Comparison of ENCODE assay signal across 10 cellular contexts in the genomic region with DNA sequence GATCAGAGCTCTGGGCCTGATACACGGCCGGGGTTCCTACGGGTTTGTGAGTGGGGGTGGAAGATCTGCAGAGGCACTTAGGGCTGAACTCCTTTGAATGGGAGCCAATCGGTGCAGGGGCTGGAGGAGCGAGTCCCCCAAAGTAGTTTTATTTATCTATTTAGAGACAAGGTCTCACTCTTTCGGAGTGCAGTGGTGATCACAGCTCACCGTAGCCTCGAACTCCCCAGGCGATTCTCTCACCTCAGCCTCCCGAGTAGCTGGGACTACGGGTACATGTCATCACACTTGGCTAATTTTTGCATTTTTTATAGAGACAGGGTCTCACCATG. TPM values are rescaled to one million over a fixed set of nuclear protein-coding genes. Genes with fewer than 3 reads are reported as not detected.
DNase-seq lines count a peak whose midpoint lies in the region; TF ChIP-seq lines count a peak whose summit lies in the region.
"Had no signal": no experiment of that assay in that cellular context is flagged by ENCODE, and none has a peak within 500 bp of the region (broad histone marks: within the 10 kb centered on the region; RNA-seq: fewer than 3 reads in every experiment).

No MANE protein-coding gene starts in this region.

- no peak for TF ChIP-seq EP300 in neural cell (conservative IDR thresholded peaks at IDR 0.05; ENCODE audit: poor library complexity, severe bottlenecking)

- no peaks in the 10 kb centered on the region for H3K9me3 ChIP-seq in CD4-positive, alpha-beta memory T cell (ENCODE audit: control insufficient read depth in 1 of 2, low read length in 2 of 2)
- no peaks in the 10 kb centered on the region for H3K9me3 ChIP-seq in MM.1S (replicated peaks; ENCODE audit: insufficient read depth, low read length)
- no peaks in the 10 kb centered on the region for H3K9me3 ChIP-seq in colonic mucosa
- H3K9me3 ChIP-seq in neural cell (ENCODE audit: low read length): peaks cover 20% of the 10 kb centered on the region
- H3K9me3 ChIP-seq: body of pancreas had no signal

- CTCF ChIA-PET in CD4-positive, alpha-beta memory T cell (lab: Charles Lee; ENCODE audit: partially characterized antibody): interaction anchor here (0.8 to 1.1 kb wide), 5 partner anchors 10 to 115 kb away, joined by 3 to 7 read pairs (median 3); no protein-coding TSS in a partner anchor

- no peak for DNase-seq in CD4-positive, alpha-beta memory T cell
- no peak for DNase-seq in MM.1S
- no peak for DNase-seq in colonic mucosa
- DNase-seq in DMS79 treated with DMSO at 0.1 percent for 48 hours (lab: John Stamatoyannopoulos, UW): no peak
- no peak for DNase-seq in stimulated activated CD4-positive, alpha-beta T cell treated with anti-CD3 and anti-CD28 coated beads, Interleukin-1b, Interleukin-23, amount 100 ng/mL, for 48 hours
- no peak for DNase-seq in NOMO-1 (lab: John Stamatoyannopoulos, UW; ENCODE audit: unreplicated experiment in 2 of 2)
- no peak for DNase-seq in NCI-H1694 (lab: John Stamatoyannopoulos, UW)
- DNase-seq: GF-D8 had no signal

- H3K27me3 ChIP-seq in CD4-positive, alpha-beta memory T cell (ENCODE audit: insufficient read depth, low read length): peaks cover 6% of the 10 kb centered on the region
- H3K27me3 ChIP-seq in MM.1S (replicated peaks; ENCODE audit: insufficient read depth, low read length) (0 out of 2 replicates have a peak, but pooled peaks cover 6% of the 10 kb centered on the region), colonic mucosa (peaks cover 22% of the 10 kb centered on the region), neural cell (ENCODE audit: insufficient read depth, low read depth, low read length) (no peaks in the 10 kb centered on the region)

- no peak for TF ChIP-seq RAD21 in neural cell (conservative IDR thresholded peaks at IDR 0.05)

- TF ChIP-seq CTCF in MM.1S (IDR thresholded peaks at IDR 0.05; ENCODE audit: low read length) (no peak), colonic mucosa (IDR thresholded peaks at IDR 0.05) (no peak), neural cell (IDR thresholded peaks at IDR 0.05; ENCODE audit: poor library complexity, severe bottlenecking) (no peak)

- H3K9me2 ChIP-seq in MM.1S (replicated peaks; ENCODE audit: insufficient read depth, low read length): no peaks in the 10 kb centered on the region
- H3K9me2 ChIP-seq in neural cell (ENCODE audit: insufficient read depth, low read length): no peaks in the 10 kb centered on the region

- H3K4me2 ChIP-seq in MM.1S (ENCODE audit: low read depth, low read length) (peak overlapping the region; percentile 94; the same call in 1 of the 2 replicates), neural cell (ENCODE audit: low read length) (no peak overlapping the region)

- peaks cover 1 to 10% of the 10 kb centered on the region in 2 donors for H3K27me3 Mint-ChIP-seq in CD4-positive, alpha-beta memory T cell

- H3K4me1 Mint-ChIP-seq in CD4-positive, alpha-beta memory T cell: peaks cover 9 to 31% (median 18%) of the 10 kb centered on the region in 4 donors

- intact Hi-C loops in CD4-positive, alpha-beta memory T cell (cut with micrococcal nuclease): no loop called here
- intact Hi-C loops in colonic mucosa (cut with DNase I): no loop called here

- H3K4me1 ChIP-seq in CD4-positive, alpha-beta memory T cell (ENCODE audit: insufficient read depth, low read length): peaks cover 27% of the 10 kb centered on the region
- no peaks in the 10 kb centered on the region for H3K4me1 ChIP-seq in MM.1S (ENCODE audit: low read length)
- H3K4me1 ChIP-seq in colonic mucosa: peaks cover 9% of the 10 kb centered on the region

- H3K4me3 Mint-ChIP-seq in CD4-positive, alpha-beta memory T cell: peak overlapping the region in 7 of 8 donors; percentile 62 to 93 (median 84)

- H3F3A ChIP-seq in MM.1S (ENCODE audit: insufficient read depth, low read length): no peaks in the 10 kb centered on the region
- no peaks in the 10 kb centered on the region for H3F3A ChIP-seq in neural cell (ENCODE audit: insufficient read depth, low read length, poor library complexity, severe bottlenecking)

- no peaks in the 10 kb centered on the region for H3K36me3 ChIP-seq in CD4-positive, alpha-beta memory T cell (ENCODE audit: insufficient read depth, low read length)
- H3K36me3 ChIP-seq in MM.1S (replicated peaks; ENCODE audit: insufficient read depth, low read length): no peaks in the 10 kb centered on the region
- no peaks in the 10 kb centered on the region for H3K36me3 ChIP-seq in colonic mucosa
- peaks cover 23% of the 10 kb centered on the region for H3K36me3 ChIP-seq in neural cell (ENCODE audit: insufficient read depth, low read length)

- POLR2A ChIA-PET in CD4-positive, alpha-beta memory T cell (lab: Charles Lee; ENCODE audit: partially characterized antibody): interaction anchor here (0.6 to 3.4 kb wide), 4 partner anchors 23 to 234 kb away, joined by 3 to 12 read pairs (median 5); a partner anchor contains a TSS

- H3K27ac ChIP-seq in CD4-positive, alpha-beta memory T cell (ENCODE audit: low read depth, low read length): no peak overlapping the region
- H3K27ac ChIP-seq in MM.1S (ENCODE audit: low read length): no peak overlapping the region
- peak overlapping the region; percentile 61 for H3K27ac ChIP-seq in colonic mucosa
- peak overlapping the region; percentile 95 for H3K27ac ChIP-seq in neural cell (ENCODE audit: low read length)

- peak overlapping the region in 4 of 7 donors; percentile 43 to 87 (median 83) for H3K27ac Mint-ChIP-seq in CD4-positive, alpha-beta memory T cell

- H2AFZ ChIP-seq in MM.1S (ENCODE audit: low read length): no peak overlapping the region
- no peak overlapping the region for H2AFZ ChIP-seq in neural cell (ENCODE audit: low read depth, low read length)

- H4K20me1 ChIP-seq in MM.1S (ENCODE audit: insufficient read depth, low read length) (no peaks in the 10 kb centered on the region), neural cell (ENCODE audit: insufficient read depth) (no peaks in the 10 kb centered on the region)

- H3K9ac ChIP-seq in MM.1S (ENCODE audit: low read length): no peak overlapping the region
- peak overlapping the region in 1 of 2 donors; percentile 85 for H3K9ac ChIP-seq in colonic mucosa (ENCODE audit: low read depth in 2 of 2, low read length in 2 of 2)
- peak overlapping the region; percentile 92 for H3K9ac ChIP-seq in neural cell (ENCODE audit: low read length)

- no peaks in the 10 kb centered on the region for H3K79me2 ChIP-seq in MM.1S (ENCODE audit: low read length)
- H3K79me2 ChIP-seq in neural cell (replicated peaks; ENCODE audit: insufficient read depth, low read length): peaks cover 21% of the 10 kb centered on the region

- peaks cover 0 to 6% (median 0%) of the 10 kb centered on the region in 8 donors for H3K9me3 Mint-ChIP-seq in CD4-positive, alpha-beta memory T cell

- no peak overlapping the region for H3K4me3 ChIP-seq in CD4-positive, alpha-beta memory T cell (ENCODE audit: low read length in 2 of 2)
- 0 out of 2 replicates have a peak overlapping the region, but pooled peaks have one; percentile 78 for H3K4me3 ChIP-seq in MM.1S (ENCODE audit: low read length)
- H3K4me3 ChIP-seq in colonic mucosa: no peak overlapping the region
- peak overlapping the region; percentile 73 for H3K4me3 ChIP-seq in neural cell (ENCODE audit: low read length)
- H3K4me3 ChIP-seq: body of pancreas had no signal

- no peaks in the 10 kb centered on the region for H3K36me3 Mint-ChIP-seq in CD4-positive, alpha-beta memory T cell

TF ChIP-seq in neural cell, 6 proteins besides CTCF, POLR2A, EP300 and RAD21:
- TF ChIP-seq TAF1 (IDR thresholded peaks at IDR 0.05; ENCODE audit: low read depth) (no peak), MXI1 (conservative IDR thresholded peaks at IDR 0.05; ENCODE audit: poor library complexity, severe bottlenecking) (no peak)

RNA-seq across cellular contexts. Expression of a gene that starts 1.6 kb away (rescaled TPM):
- total RNA-seq in CD4-positive, alpha-beta memory T cell: 1 to 10 TPM; 3.3 to 3.5 TPM
- under 1 TPM; 0.04 to 0.78 TPM for polyA plus RNA-seq in CD4-positive, alpha-beta memory T cell
- 1 to 10 TPM; 1.3 to 2.0 TPM for total RNA-seq in colonic mucosa
- polyA plus RNA-seq in neural cell: 54.9 and 65.5 TPM in 2 replicates
- polyA minus RNA-seq in neural cell: 104 and 118 TPM in 2 replicates

RNA-seq across cellular contexts. Expression of a gene that starts 21.4 kb away (rescaled TPM):
- total RNA-seq in CD4-positive, alpha-beta memory T cell: 10 to 100 TPM; 20.1 to 21.7 TPM
- polyA plus RNA-seq in CD4-positive, alpha-beta memory T cell: 10 to 100 TPM in 1 of 2 donors, 1 to 10 TPM in 1; 8.3 to 16.1 TPM
- total RNA-seq in colonic mucosa: 10 to 100 TPM; 24.3 to 29.7 TPM
- polyA plus RNA-seq in neural cell: 19.0 and 29.3 TPM in 2 replicates
- polyA minus RNA-seq in neural cell: 11.0 and 16.6 TPM in 2 replicates

RNA-seq across cellular contexts. Expression of a gene that starts 29.0 kb away (rescaled TPM):
- total RNA-seq in CD4-positive, alpha-beta memory T cell: 10 to 100 TPM; 31.6 to 32.4 TPM
- 1 to 10 TPM; 3.0 to 3.5 TPM for polyA plus RNA-seq in CD4-positive, alpha-beta memory T cell
- total RNA-seq in colonic mucosa: 100 to 1,000 TPM in 1 of 2 donors, 10 to 100 TPM in 1; 94.9 to 112 TPM
- polyA plus RNA-seq in neural cell: 23.6 and 25.7 TPM in 2 replicates
- polyA minus RNA-seq in neural cell: 9.4 and 9.7 TPM in 2 replicates

RNA-seq across cellular contexts. Expression of a gene that starts 42.7 kb away (rescaled TPM):
- not detected for total RNA-seq in CD4-positive, alpha-beta memory T cell
- not detected for polyA plus RNA-seq in CD4-positive, alpha-beta memory T cell
- total RNA-seq in colonic mucosa: under 1 TPM in 1 of 2 donors, not detected in 1; 0.42 TPM
- 0.52 TPM in 1 of 2 replicates, not detected in the other for polyA plus RNA-seq in neural cell
- not detected in 2 replicates for polyA minus RNA-seq in neural cell
- total RNA-seq: body of pancreas had no signal

RNA-seq across cellular contexts. Expression of a gene that starts 52.7 kb away (rescaled TPM):
- total RNA-seq in CD4-positive, alpha-beta memory T cell: 10 to 100 TPM; 84.5 to 91.8 TPM
- polyA plus RNA-seq in CD4-positive, alpha-beta memory T cell: 10 to 100 TPM; 49.4 to 50.3 TPM
- total RNA-seq in colonic mucosa: 100 to 1,000 TPM; 101 to 134 TPM
- 451 and 480 TPM in 2 replicates for polyA plus RNA-seq in neural cell
- 255 and 266 TPM in 2 replicates for polyA minus RNA-seq in neural cell

Comparison
In these comparisons a context has a peak if more than half of its experiments do, and no peak if none do; other contexts are left out.
1. H3K27ac ChIP-seq: peak in colonic mucosa (single experiment) and neural cell (single experiment); none in CD4-positive, alpha-beta memory T cell (single experiment) and MM.1S (single experiment).
2. H3K4me3 ChIP-seq: peak in MM.1S (single experiment) and neural cell (single experiment); none in CD4-positive, alpha-beta memory T cell (0 of 2) and colonic mucosa (single experiment).